13 cellular contexts compared by ENCODE assay signal in genomic region chr2:160836755-160837154, GRCh38.
DNase-seq lines count a peak whose midpoint lies in the region; ATAC-seq and TF ChIP-seq lines count a peak whose summit lies in the region.
"Had no signal": no experiment of that assay in that cellular context is flagged by ENCODE, and none has a peak within 500 bp of the region (broad histone marks: within the 10 kb centered on the region; RNA-seq: fewer than 3 reads in every experiment).

No MANE protein-coding gene starts in this region.

- no peaks in the 10 kb centered on the region for H3K27me3 ChIP-seq in MG63

- ATAC-seq in GM18519 (IDR thresholded peaks at IDR 0.05; ENCODE audit: low FRiP score, unreplicated experiment), result no peak
- ATAC-seq: activated T-cell treated with anti-CD3 and anti-CD28 coated beads, Interleukin-2, amount 50 U/mL, for 72 hours; CD8-positive, alpha-beta T cell had no signal

- peaks cover 2% of the 10 kb centered on the region for H3K9me3 ChIP-seq in MG63

- DNase-seq in AG09319 (ENCODE audit: extremely low read depth, low read depth), result peak; percentile 83
- peak; percentile 75 for DNase-seq in MG63
- peak; percentile 55 for DNase-seq in epidermal melanocyte (ENCODE audit: insufficient read length, low spot score)
- DNase-seq in myocyte (ENCODE audit: low read depth), result peak; percentile 91
- no peak for DNase-seq in amygdala (lab: John Stamatoyannopoulos, UW)
- DNase-seq in middle frontal gyrus (ENCODE audit: extremely low spot score, low spot score), result no peak
- no peak for DNase-seq in DMS53 (lab: John Stamatoyannopoulos, UW)
- DNase-seq: activated T-cell treated with anti-CD3 and anti-CD28 coated beads, Interleukin-2, amount 50 U/mL, for 72 hours; CD8-positive, alpha-beta T cell; hypothalamus; NCI-H2107; stimulated activated CD4-positive, alpha-beta T cell treated with anti-CD3 and anti-CD28 coated beads, Interleukin-4, amount 100 ng/mL, for 24 hours had no signal

- H3K36me3 ChIP-seq in MG63, result no peaks in the 10 kb centered on the region

- no peak for TF ChIP-seq CTCF in AG09319 (IDR thresholded peaks at IDR 0.05; ENCODE audit: low read depth, low read length)

- H3K4me3 ChIP-seq in MG63, result no peak overlapping the region

Comparison
In these comparisons a context has a peak if more than half of its experiments do, and no peak if none do; other contexts are left out.
1. DNase-seq: peak in AG09319 (single experiment), MG63 (single experiment), epidermal melanocyte (single experiment) and myocyte (single experiment); none in amygdala (0 of 56), middle frontal gyrus (single experiment) and DMS53 (single experiment).